9 cellular contexts compared by ENCODE assay signal in the genomic region with DNA sequence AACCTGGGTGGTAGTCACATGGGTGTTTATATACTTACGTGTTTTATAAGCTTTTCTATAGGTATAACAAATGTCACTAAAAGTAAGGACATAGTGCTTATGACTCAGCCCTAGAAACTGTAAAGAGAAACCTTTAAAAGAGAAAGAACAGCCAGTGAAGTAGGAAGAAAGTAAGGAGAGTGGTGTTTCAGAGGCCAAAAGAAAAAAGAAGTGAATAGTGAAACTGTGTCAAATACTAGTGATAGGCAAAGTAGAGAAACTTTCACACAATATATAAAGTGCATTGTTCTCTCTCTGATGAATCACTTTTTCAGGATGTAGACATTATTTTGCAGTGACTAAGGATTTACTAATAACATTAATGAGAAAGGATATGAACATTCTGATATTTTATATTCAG.
DNase-seq lines count a peak whose midpoint lies in the region; ATAC-seq, FAIRE-seq and TF ChIP-seq lines count a peak whose summit lies in the region.
"Had no signal": no experiment of that assay in that cellular context is flagged by ENCODE, and none has a peak within 500 bp of the region (broad histone marks: within the 10 kb centered on the region; RNA-seq: fewer than 3 reads in every experiment).

No MANE protein-coding gene starts in this region.

- no peak for DNase-seq in HCT116 (ENCODE audit: low read depth, low spot score)
- peak; percentile 55 for DNase-seq in glomerular endothelial cell (ENCODE audit: extremely low read depth, low read depth, low spot score)
- DNase-seq in small intestine = no peak
- no peak for DNase-seq in head of caudate nucleus
- DNase-seq in Peyer's patch = no peak
- DNase-seq in NCI-H748 (lab: John Stamatoyannopoulos, UW; ENCODE audit: unreplicated experiment) = no peak
- DNase-seq: pancreas had no signal

- no peak overlapping the region for H3K27ac ChIP-seq in HCT116 (ENCODE audit: low read depth, low read length)
- no peak overlapping the region for H3K27ac ChIP-seq in OCI-LY3 (ENCODE audit: low read length)
- H3K27ac ChIP-seq in small intestine (ENCODE audit: low read depth in 1 of 2, low read length in 1 of 2) = no peak overlapping the region
- H3K27ac ChIP-seq in Peyer's patch = no peak overlapping the region
- H3K27ac ChIP-seq: pancreas had no signal

- H3K79me2 ChIP-seq in HCT116 (ENCODE audit: insufficient read depth, low read length) (no peaks in the 10 kb centered on the region; the same call in 1 of the 2 replicates), OCI-LY3 (ENCODE audit: low read length) (no peaks in the 10 kb centered on the region)

- no peak overlapping the region for H3K4me3 ChIP-seq in HCT116 (replicated peaks in 1 of 2; ENCODE audit: low read depth in 1 of 2, low read length in 2 of 2)
- no peak overlapping the region for H3K4me3 ChIP-seq in OCI-LY3 (ENCODE audit: low read length)
- no peak overlapping the region for H3K4me3 ChIP-seq in small intestine (ENCODE audit: low read depth in 1 of 2, low read length in 2 of 2)
- H3K4me3 ChIP-seq in Peyer's patch = no peak overlapping the region
- H3K4me3 ChIP-seq: pancreas had no signal

- POLR2A ChIA-PET in HCT116 (lab: Charles Lee) = no interaction called here

- H3K9me3 ChIP-seq in HCT116 (ENCODE audit: control insufficient read depth in 1 of 2, insufficient read depth in 1 of 2, low read depth in 1 of 2, low read length in 2 of 2) = no peaks in the 10 kb centered on the region
- no peaks in the 10 kb centered on the region for H3K9me3 ChIP-seq in OCI-LY3 (ENCODE audit: insufficient read depth, low read length)
- H3K9me3 ChIP-seq in small intestine (ENCODE audit: control insufficient read depth, low read depth) = no peaks in the 10 kb centered on the region
- no peaks in the 10 kb centered on the region for H3K9me3 ChIP-seq in Peyer's patch
- H3K9me3 ChIP-seq: pancreas had no signal

- H3K9me2 ChIP-seq in HCT116 (ENCODE audit: insufficient read depth) = no peaks in the 10 kb centered on the region

- H3K4me1 ChIP-seq in HCT116 (ENCODE audit: control insufficient read depth in 1 of 2, insufficient read depth in 2 of 2, low read length in 2 of 2) = peaks cover 0 to 17% of the 10 kb centered on the region in 2 experiments; a peak in 2 of 4 replicates
- H3K4me1 ChIP-seq in OCI-LY3 (ENCODE audit: low read length) = peaks cover 12% of the 10 kb centered on the region
- no peaks in the 10 kb centered on the region for H3K4me1 ChIP-seq in small intestine (ENCODE audit: control insufficient read depth in 2 of 2, insufficient read depth in 1 of 2, low read depth in 1 of 2, low read length in 1 of 2)
- no peaks in the 10 kb centered on the region for H3K4me1 ChIP-seq in Peyer's patch
- H3K4me1 ChIP-seq: pancreas had no signal

- TF ChIP-seq POLR2A in HCT116 (IDR thresholded peaks at IDR 0.05; ENCODE audit: borderline replicate concordance, extremely low read depth, insufficient read depth, insufficient read length) (no peak), Peyer's patch (IDR thresholded peaks at IDR 0.05) (no peak)

- RAD21 ChIA-PET in HCT116 (lab: Charles Lee; ENCODE audit: low non-redundant PET in 1 of 2, low total read pairs in 2 of 2, uncharacterized antibody in 2 of 2, unreplicated experiment in 2 of 2) = no interaction called here

- H3K36me3 ChIP-seq in HCT116 (ENCODE audit: control insufficient read depth in 1 of 2, insufficient read depth in 2 of 2, low read length in 2 of 2) (no peaks in the 10 kb centered on the region), OCI-LY3 (replicated peaks; ENCODE audit: low read depth, low read length) (peaks cover 3% of the 10 kb centered on the region), small intestine (ENCODE audit: control insufficient read depth in 2 of 2, insufficient read depth in 2 of 2, low read length in 2 of 2) (peaks cover 2 to 14% of the 10 kb centered on the region in 2 donors), Peyer's patch (peaks cover 0 to 14% (median 0%) of the 10 kb centered on the region in 3 donors)

- 74 to 90% (median 89%) methylated on average over 1 of the region's 1 CpG for WGBS in small intestine, 3 donors

- H2AFZ ChIP-seq in HCT116 (ENCODE audit: low read depth, low read length, poor library complexity, severe bottlenecking) (no peak overlapping the region), OCI-LY3 (ENCODE audit: low read depth, low read length) (no peak overlapping the region)

- peak overlapping the region; percentile 26 for H3K4me2 ChIP-seq in HCT116 (ENCODE audit: low read length)
- peak overlapping the region; percentile 29; the same call in 1 of the 2 replicates for H3K4me2 ChIP-seq in OCI-LY3 (ENCODE audit: low read length)

- TF ChIP-seq RAD21 in HCT116 (IDR thresholded peaks at IDR 0.05; ENCODE audit: low read depth) = no peak

- H3K27me3 ChIP-seq in HCT116 (ENCODE audit: insufficient read depth, low read length) (no peaks in the 10 kb centered on the region), OCI-LY3 (ENCODE audit: low read depth, low read length) (no peaks in the 10 kb centered on the region), small intestine (ENCODE audit: control insufficient read depth in 2 of 2, insufficient read depth in 2 of 2, low read length in 2 of 2) (no peaks in the 10 kb centered on the region), Peyer's patch (no peaks in the 10 kb centered on the region)
- H3K27me3 ChIP-seq: pancreas had no signal

- no TSS peak for BruUV-seq in HCT116 (replicated peaks; lab: Mats Ljungman, UMichigan)

- ATAC-seq in GM18517 (IDR thresholded peaks at IDR 0.05; ENCODE audit: unreplicated experiment) = peak; percentile 90
- ATAC-seq in HCT116 = no peak; the same call in 1 of the 2 replicates
- ATAC-seq: pancreas had no signal

- H4K20me1 ChIP-seq in HCT116 (ENCODE audit: insufficient read depth) (no peaks in the 10 kb centered on the region), OCI-LY3 (ENCODE audit: insufficient read depth, low read length) (no peaks in the 10 kb centered on the region)

- no peak for FAIRE-seq in small intestine (lab: Jason Lieb, UNC)
- FAIRE-seq: pancreas had no signal

- TF ChIP-seq CTCF in HCT116 (IDR thresholded peaks at IDR 0.05 in 2 of 3, conservative IDR thresholded peaks at IDR 0.05 in 1 of 3; ENCODE audit: borderline replicate concordance in 1 of 3, insufficient read depth in 1 of 3, low read depth in 2 of 3, low read length in 2 of 3) (no peak), OCI-LY3 (IDR thresholded peaks at IDR 0.05; ENCODE audit: low read depth, low read length) (no peak), Peyer's patch (IDR thresholded peaks at IDR 0.05) (no peak)

- intact Hi-C loops in HCT116 (cut with micrococcal nuclease) = no loop called here
- intact Hi-C loops in head of caudate nucleus (cut with DNase I) = no loop called here

- H3K9ac ChIP-seq in HCT116 (ENCODE audit: low read length) (no peak overlapping the region), OCI-LY3 (ENCODE audit: low read length) (no peak overlapping the region)

- CTCF ChIA-PET in HCT116 (lab: Charles Lee) = no interaction called here

TF ChIP-seq in HCT116, 20 proteins besides CTCF, POLR2A, EP300 and RAD21 (continues in another document):
- TF ChIP-seq EZH2 (IDR thresholded peaks at IDR 0.05) = no peak
- no peak for TF ChIP-seq REST (IDR thresholded peaks at IDR 0.05; ENCODE audit: low read depth)
- no peak for TF ChIP-seq SIN3A (IDR thresholded peaks at IDR 0.05; ENCODE audit: low read depth)
- no peak for TF ChIP-seq ZFX (IDR thresholded peaks at IDR 0.05)
- TF ChIP-seq ELF1 (IDR thresholded peaks at IDR 0.05; ENCODE audit: borderline replicate concordance, low read depth) = no peak
- TF ChIP-seq CBX3 (IDR thresholded peaks at IDR 0.05; ENCODE audit: low read depth) = no peak
- TF ChIP-seq TCF7L2 (IDR thresholded peaks at IDR 0.05; ENCODE audit: borderline replicate concordance, extremely low read depth, insufficient read depth, insufficient read length) = no peak
- TF ChIP-seq CEBPB (IDR thresholded peaks at IDR 0.05; ENCODE audit: low read depth) = no peak
- TF ChIP-seq, protein P1, sequence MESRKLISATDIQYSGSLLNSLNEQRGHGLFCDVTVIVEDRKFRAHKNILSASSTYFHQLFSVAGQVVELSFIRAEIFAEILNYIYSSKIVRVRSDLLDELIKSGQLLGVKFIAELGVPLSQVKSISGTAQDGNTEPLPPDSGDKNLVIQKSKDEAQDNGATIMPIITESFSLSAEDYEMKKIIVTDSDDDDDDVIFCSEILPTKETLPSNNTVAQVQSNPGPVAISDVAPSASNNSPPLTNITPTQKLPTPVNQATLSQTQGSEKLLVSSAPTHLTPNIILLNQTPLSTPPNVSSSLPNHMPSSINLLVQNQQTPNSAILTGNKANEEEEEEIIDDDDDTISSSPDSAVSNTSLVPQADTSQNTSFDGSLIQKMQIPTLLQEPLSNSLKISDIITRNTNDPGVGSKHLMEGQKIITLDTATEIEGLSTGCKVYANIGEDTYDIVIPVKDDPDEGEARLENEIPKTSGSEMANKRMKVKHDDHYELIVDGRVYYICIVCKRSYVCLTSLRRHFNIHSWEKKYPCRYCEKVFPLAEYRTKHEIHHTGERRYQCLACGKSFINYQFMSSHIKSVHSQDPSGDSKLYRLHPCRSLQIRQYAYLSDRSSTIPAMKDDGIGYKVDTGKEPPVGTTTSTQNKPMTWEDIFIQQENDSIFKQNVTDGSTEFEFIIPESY (IDR thresholded peaks at IDR 0.05; ENCODE audit: extremely low read depth, insufficient replicate concordance, low read length) = no peak
- no peak for TF ChIP-seq EZH2phosphoT487 (IDR thresholded peaks at IDR 0.05; ENCODE audit: borderline replicate concordance)
